In the genomic region with DNA sequence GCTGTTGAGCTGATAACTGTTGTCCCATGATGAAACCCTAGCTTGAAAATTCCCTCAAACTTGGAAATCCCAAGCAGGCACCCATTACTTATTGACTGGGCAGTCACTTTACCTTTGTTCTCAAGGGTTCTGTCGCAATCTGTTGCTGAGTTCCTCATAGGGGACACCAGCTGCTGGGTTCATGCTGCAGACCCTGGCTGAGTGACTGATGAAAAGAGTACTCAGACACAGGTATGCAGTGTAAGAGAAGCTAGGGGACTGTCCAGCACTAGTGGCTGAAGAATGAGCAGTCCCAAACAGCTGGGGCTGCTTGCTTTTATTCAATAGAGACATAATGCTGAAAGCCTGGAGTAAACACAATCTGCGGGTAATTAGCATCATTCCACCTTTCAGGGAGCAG, we compare ENCODE assay signal across 1 cellular context.
TF ChIP-seq lines count a peak whose summit lies in the region.

No MANE protein-coding gene starts in this region.

TF ChIP-seq in liver, 16 proteins besides CTCF, POLR2A, EP300 and RAD21 (continued from another document):
- TF ChIP-seq, protein P1, sequence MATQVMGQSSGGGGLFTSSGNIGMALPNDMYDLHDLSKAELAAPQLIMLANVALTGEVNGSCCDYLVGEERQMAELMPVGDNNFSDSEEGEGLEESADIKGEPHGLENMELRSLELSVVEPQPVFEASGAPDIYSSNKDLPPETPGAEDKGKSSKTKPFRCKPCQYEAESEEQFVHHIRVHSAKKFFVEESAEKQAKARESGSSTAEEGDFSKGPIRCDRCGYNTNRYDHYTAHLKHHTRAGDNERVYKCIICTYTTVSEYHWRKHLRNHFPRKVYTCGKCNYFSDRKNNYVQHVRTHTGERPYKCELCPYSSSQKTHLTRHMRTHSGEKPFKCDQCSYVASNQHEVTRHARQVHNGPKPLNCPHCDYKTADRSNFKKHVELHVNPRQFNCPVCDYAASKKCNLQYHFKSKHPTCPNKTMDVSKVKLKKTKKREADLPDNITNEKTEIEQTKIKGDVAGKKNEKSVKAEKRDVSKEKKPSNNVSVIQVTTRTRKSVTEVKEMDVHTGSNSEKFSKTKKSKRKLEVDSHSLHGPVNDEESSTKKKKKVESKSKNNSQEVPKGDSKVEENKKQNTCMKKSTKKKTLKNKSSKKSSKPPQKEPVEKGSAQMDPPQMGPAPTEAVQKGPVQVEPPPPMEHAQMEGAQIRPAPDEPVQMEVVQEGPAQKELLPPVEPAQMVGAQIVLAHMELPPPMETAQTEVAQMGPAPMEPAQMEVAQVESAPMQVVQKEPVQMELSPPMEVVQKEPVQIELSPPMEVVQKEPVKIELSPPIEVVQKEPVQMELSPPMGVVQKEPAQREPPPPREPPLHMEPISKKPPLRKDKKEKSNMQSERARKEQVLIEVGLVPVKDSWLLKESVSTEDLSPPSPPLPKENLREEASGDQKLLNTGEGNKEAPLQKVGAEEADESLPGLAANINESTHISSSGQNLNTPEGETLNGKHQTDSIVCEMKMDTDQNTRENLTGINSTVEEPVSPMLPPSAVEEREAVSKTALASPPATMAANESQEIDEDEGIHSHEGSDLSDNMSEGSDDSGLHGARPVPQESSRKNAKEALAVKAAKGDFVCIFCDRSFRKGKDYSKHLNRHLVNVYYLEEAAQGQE (IDR thresholded peaks at IDR 0.05): peak; percentile 90
